1 cellular context compared by ENCODE assay signal in the genomic region with DNA sequence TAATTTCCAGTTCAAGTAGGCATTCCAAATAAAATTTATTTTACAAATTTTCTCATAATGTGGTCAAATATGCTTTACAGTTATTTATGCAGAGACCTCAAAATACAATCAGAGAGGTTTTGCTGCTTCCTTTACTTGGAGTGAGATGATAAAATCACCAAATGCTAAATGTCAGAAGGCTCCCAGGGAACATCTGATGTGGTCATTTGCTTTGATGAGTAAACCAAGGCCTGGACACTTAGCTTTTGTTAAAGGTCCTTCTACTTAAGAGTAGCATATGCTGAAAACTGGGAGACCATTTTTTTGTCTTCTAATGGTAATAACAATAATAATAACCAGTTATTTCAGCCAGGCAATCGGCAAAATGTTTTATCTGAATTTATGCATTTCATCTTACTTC.
TF ChIP-seq lines count a peak whose summit lies in the region.

No MANE protein-coding gene starts in this region.

TF ChIP-seq in HCT116, 20 proteins besides CTCF, POLR2A, EP300 and RAD21 (continued from another document):
- TF ChIP-seq, protein P1, sequence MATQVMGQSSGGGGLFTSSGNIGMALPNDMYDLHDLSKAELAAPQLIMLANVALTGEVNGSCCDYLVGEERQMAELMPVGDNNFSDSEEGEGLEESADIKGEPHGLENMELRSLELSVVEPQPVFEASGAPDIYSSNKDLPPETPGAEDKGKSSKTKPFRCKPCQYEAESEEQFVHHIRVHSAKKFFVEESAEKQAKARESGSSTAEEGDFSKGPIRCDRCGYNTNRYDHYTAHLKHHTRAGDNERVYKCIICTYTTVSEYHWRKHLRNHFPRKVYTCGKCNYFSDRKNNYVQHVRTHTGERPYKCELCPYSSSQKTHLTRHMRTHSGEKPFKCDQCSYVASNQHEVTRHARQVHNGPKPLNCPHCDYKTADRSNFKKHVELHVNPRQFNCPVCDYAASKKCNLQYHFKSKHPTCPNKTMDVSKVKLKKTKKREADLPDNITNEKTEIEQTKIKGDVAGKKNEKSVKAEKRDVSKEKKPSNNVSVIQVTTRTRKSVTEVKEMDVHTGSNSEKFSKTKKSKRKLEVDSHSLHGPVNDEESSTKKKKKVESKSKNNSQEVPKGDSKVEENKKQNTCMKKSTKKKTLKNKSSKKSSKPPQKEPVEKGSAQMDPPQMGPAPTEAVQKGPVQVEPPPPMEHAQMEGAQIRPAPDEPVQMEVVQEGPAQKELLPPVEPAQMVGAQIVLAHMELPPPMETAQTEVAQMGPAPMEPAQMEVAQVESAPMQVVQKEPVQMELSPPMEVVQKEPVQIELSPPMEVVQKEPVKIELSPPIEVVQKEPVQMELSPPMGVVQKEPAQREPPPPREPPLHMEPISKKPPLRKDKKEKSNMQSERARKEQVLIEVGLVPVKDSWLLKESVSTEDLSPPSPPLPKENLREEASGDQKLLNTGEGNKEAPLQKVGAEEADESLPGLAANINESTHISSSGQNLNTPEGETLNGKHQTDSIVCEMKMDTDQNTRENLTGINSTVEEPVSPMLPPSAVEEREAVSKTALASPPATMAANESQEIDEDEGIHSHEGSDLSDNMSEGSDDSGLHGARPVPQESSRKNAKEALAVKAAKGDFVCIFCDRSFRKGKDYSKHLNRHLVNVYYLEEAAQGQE (IDR thresholded peaks at IDR 0.05; ENCODE audit: low read depth), result no peak
- TF ChIP-seq ZFX (IDR thresholded peaks at IDR 0.05) (no peak), TCF7L2 (IDR thresholded peaks at IDR 0.05; ENCODE audit: borderline replicate concordance, extremely low read depth, insufficient read depth, insufficient read length) (peak; percentile 26)
TF ChIP-seq in HCT116: peak in this region for 3.
